Comparison of ENCODE assay signal across 8 cellular contexts in the genomic region with DNA sequence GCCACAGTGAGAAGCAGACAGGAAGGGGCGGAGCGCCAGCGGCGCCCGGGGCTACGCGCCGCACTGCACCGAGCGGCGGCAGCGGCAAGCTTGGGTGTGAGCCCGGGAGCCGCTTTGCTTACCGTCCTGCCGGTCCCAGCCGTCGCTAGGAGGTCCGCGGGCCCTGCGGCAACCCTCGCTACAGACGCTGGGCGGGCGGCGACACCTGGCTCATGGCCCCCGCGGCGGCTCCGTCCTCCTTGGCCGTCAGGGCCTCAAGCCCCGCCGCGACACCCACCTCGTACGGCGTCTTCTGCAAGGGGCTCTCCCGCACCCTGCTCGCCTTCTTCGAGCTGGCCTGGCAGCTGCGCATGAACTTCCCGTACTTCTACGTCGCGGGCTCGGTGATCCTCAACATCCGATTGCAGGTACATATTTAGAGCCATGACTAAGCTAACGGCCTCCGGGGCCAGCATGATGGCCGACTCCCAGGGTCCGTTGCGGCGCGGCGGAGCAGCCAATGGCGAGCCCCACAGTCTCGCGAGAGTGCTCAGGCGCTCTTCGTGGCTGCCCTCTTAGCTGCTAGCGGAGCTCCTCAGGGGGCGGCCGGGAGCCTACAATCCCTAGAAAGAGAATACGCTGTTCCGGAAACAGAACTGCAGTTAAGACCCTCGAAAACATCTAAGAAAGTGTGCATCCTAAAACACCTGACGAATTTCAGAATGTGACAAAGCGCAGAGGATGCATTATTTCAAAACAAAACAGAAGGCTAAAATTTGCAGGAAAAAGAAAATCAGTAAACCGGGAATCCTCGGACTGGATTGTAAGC. TPM values are rescaled to one million over a fixed set of nuclear protein-coding genes. Genes with fewer than 3 reads are reported as not detected.
A peak's percentile ranks its signal among the peaks of the same experiment; 100 is the strongest.
DNase-seq lines count a peak whose midpoint lies in the region; ATAC-seq and TF ChIP-seq lines count a peak whose summit lies in the region.

SMIM10L1 (plus strand) TSS at position 50 of the 808 bp plus-strand sequence; CDS start at position 213, 163 bp downstream.

- DNase-seq in NCI-H2029 treated with DMSO at 0.1 percent for 48 hours (lab: John Stamatoyannopoulos, UW) (peak; percentile 66), T1000 (lab: John Stamatoyannopoulos, UW) (peak; percentile 86), astrocyte of the cerebellum (ENCODE audit: low read depth) (peak; percentile 90), hepatic stellate cell (ENCODE audit: low spot score) (peak; percentile 82), putamen (ENCODE audit: low spot score) (peak; percentile 92), vagina (ENCODE audit: extremely low spot score in 2 of 2) (peak in 1 of 2 donors; percentile 92)

- TF ChIP-seq CTCF in astrocyte of the cerebellum (IDR thresholded peaks at IDR 0.05; ENCODE audit: low read depth, low read length, missing control alignments) = no peak
- no peak for TF ChIP-seq CTCF in vagina (IDR thresholded peaks at IDR 0.05)

- peak; percentile 98 for ATAC-seq in GM18511 (IDR thresholded peaks at IDR 0.05; ENCODE audit: unreplicated experiment)
- ATAC-seq in HG03025 (IDR thresholded peaks at IDR 0.05; ENCODE audit: low FRiP score, unreplicated experiment) = peak; percentile 98

- intact Hi-C loops in vagina (cut with DNase I) = no loop called here

- H3K36me3 ChIP-seq in vagina = no peaks in the 10 kb centered on the region

- peaks cover 43% of the 10 kb centered on the region for H3K4me1 ChIP-seq in vagina

- in situ Hi-C loops in astrocyte of the cerebellum (cut with HindIII; ENCODE audit: low sequenced_read_pairs) = no loop called here

- TF ChIP-seq POLR2A in vagina (IDR thresholded peaks at IDR 0.05) = peak in 1 of 2 donors; percentile 13

- H3K9me3 ChIP-seq in vagina = no peaks in the 10 kb centered on the region

- H3K4me3 ChIP-seq in astrocyte of the cerebellum (ENCODE audit: low read depth, low read length) = peak within 1 kb of the TSS; percentile 58
- peak within 1 kb of the TSS; percentile 98 to 100 for H3K4me3 ChIP-seq in vagina

- no peaks in the 10 kb centered on the region for H3K27me3 ChIP-seq in vagina

- peak within 1 kb of the TSS; percentile 96 for H3K27ac ChIP-seq in vagina

RNA-seq across cellular contexts. Expression of gene SMIM10L1, which starts in this region (rescaled TPM):
- total RNA-seq in vagina = 5.4 TPM
